ENCODE assay signal across 2 cellular contexts in the genomic region with DNA sequence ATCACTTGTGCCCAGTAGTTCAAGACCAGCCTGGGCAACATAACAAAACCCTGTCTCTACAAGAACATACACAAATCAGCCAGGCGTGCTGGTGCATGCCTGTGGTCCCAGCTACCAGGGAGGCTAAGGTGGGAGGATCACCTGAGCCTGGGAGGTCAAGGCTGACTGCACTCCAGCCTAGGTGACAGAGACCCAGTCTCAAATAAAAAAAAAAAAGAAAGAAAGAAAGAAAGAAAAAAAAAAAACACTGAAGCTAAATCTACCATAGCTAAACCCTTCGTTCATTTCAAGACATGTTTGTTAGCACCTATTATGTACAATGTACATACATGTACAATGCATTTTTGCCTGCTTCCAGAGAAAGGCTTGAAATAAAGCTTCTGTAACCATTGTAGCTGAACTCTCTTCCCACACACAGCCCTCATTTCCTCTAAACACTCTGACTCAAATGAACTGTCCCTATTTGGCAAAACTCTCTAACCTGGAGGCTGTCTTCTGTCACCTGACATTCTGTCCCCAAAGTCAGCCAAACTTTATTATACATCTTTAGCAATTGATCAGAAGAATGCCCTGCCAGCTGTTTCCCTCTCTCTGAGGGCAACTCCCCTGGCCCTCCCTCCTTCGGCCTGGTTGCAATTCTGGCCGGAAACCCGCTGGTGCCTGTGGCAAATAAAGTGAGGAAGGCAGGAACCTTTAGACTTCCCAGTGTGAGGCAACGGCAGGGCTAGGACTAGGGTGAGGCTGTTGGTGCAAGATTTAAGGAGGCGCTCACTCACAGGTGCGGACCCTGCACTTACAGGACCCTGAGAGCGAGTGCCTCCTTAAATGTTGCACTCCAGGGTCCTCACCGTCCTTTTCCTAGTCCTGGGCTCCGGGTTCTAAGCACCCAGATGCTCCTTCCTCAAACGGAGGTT.
TF ChIP-seq lines count a peak whose summit lies in the region.

No MANE protein-coding gene starts in this region.

TF ChIP-seq in SK-N-SH, 30 proteins besides CTCF, POLR2A, EP300 and RAD21:
- TF ChIP-seq ELF1 (IDR thresholded peaks at IDR 0.05) = no peak
- TF ChIP-seq RFX5 (IDR thresholded peaks at IDR 0.05; ENCODE audit: low read length) = no peak
- no peak for TF ChIP-seq GABPA (IDR thresholded peaks at IDR 0.05; ENCODE audit: low read depth)
- TF ChIP-seq JUND (IDR thresholded peaks at IDR 0.05) = no peak
- TF ChIP-seq FOSL2 (IDR thresholded peaks at IDR 0.05; ENCODE audit: borderline replicate concordance, low read depth) = no peak
- TF ChIP-seq, protein P1, sequence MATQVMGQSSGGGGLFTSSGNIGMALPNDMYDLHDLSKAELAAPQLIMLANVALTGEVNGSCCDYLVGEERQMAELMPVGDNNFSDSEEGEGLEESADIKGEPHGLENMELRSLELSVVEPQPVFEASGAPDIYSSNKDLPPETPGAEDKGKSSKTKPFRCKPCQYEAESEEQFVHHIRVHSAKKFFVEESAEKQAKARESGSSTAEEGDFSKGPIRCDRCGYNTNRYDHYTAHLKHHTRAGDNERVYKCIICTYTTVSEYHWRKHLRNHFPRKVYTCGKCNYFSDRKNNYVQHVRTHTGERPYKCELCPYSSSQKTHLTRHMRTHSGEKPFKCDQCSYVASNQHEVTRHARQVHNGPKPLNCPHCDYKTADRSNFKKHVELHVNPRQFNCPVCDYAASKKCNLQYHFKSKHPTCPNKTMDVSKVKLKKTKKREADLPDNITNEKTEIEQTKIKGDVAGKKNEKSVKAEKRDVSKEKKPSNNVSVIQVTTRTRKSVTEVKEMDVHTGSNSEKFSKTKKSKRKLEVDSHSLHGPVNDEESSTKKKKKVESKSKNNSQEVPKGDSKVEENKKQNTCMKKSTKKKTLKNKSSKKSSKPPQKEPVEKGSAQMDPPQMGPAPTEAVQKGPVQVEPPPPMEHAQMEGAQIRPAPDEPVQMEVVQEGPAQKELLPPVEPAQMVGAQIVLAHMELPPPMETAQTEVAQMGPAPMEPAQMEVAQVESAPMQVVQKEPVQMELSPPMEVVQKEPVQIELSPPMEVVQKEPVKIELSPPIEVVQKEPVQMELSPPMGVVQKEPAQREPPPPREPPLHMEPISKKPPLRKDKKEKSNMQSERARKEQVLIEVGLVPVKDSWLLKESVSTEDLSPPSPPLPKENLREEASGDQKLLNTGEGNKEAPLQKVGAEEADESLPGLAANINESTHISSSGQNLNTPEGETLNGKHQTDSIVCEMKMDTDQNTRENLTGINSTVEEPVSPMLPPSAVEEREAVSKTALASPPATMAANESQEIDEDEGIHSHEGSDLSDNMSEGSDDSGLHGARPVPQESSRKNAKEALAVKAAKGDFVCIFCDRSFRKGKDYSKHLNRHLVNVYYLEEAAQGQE (IDR thresholded peaks at IDR 0.05; ENCODE audit: low read depth, low read length) = no peak
- TF ChIP-seq YY1 (IDR thresholded peaks at IDR 0.05; ENCODE audit: low read depth) = no peak
- no peak for TF ChIP-seq RCOR1 (IDR thresholded peaks at IDR 0.05; ENCODE audit: low read length)
- no peak for TF ChIP-seq GATA2 (CRISPR knock-in tag; IDR thresholded peaks at IDR 0.05)
- TF ChIP-seq TEAD4 (IDR thresholded peaks at IDR 0.05; ENCODE audit: borderline replicate concordance, insufficient read depth) = no peak
- TF ChIP-seq SIN3A (IDR thresholded peaks at IDR 0.05; ENCODE audit: borderline replicate concordance, low read depth, low read length) = no peak
- TF ChIP-seq MEF2A (IDR thresholded peaks at IDR 0.05; ENCODE audit: borderline replicate concordance, low read depth) = no peak
- no peak for TF ChIP-seq EZH2phosphoT487 (IDR thresholded peaks at IDR 0.05; ENCODE audit: borderline replicate concordance, low read depth)
- no peak for TF ChIP-seq CHD2 (IDR thresholded peaks at IDR 0.05; ENCODE audit: low read length, partially characterized antibody)
- TF ChIP-seq MXI1 (IDR thresholded peaks at IDR 0.05; ENCODE audit: low read depth, low read length) = no peak
- TF ChIP-seq, protein P2, sequence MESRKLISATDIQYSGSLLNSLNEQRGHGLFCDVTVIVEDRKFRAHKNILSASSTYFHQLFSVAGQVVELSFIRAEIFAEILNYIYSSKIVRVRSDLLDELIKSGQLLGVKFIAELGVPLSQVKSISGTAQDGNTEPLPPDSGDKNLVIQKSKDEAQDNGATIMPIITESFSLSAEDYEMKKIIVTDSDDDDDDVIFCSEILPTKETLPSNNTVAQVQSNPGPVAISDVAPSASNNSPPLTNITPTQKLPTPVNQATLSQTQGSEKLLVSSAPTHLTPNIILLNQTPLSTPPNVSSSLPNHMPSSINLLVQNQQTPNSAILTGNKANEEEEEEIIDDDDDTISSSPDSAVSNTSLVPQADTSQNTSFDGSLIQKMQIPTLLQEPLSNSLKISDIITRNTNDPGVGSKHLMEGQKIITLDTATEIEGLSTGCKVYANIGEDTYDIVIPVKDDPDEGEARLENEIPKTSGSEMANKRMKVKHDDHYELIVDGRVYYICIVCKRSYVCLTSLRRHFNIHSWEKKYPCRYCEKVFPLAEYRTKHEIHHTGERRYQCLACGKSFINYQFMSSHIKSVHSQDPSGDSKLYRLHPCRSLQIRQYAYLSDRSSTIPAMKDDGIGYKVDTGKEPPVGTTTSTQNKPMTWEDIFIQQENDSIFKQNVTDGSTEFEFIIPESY (IDR thresholded peaks at IDR 0.05; ENCODE audit: borderline replicate concordance, low read depth) = no peak
- no peak for TF ChIP-seq TCF12 (IDR thresholded peaks at IDR 0.05)

TF ChIP-seq in SK-N-SH treated with all-trans-retinoic acid at 6 μM for 48 hours, 23 proteins besides CTCF, POLR2A, EP300 and RAD21:
- no peak for TF ChIP-seq ZC3H10 (CRISPR knock-in tag; IDR thresholded peaks at IDR 0.05)
- TF ChIP-seq ZNF70 (CRISPR knock-in tag; IDR thresholded peaks at IDR 0.05) = no peak
- TF ChIP-seq BACH2 (CRISPR knock-in tag; IDR thresholded peaks at IDR 0.05; ENCODE audit: borderline replicate concordance) = no peak
- TF ChIP-seq ESRRG (CRISPR knock-in tag; IDR thresholded peaks at IDR 0.05) = no peak
- TF ChIP-seq ZNF565 (CRISPR knock-in tag; conservative IDR thresholded peaks at IDR 0.05; ENCODE audit: low read depth) = no peak
- no peak for TF ChIP-seq ZFP3 (CRISPR knock-in tag; IDR thresholded peaks at IDR 0.05)
- TF ChIP-seq ARNTL (CRISPR knock-in tag; IDR thresholded peaks at IDR 0.05; ENCODE audit: borderline replicate concordance, low read depth) = no peak
- TF ChIP-seq OSR1 (CRISPR knock-in tag; IDR thresholded peaks at IDR 0.05) = no peak
